ENCODE assay signal across 11 cellular contexts in genomic region chr18:13223341-13224148, GRCh38. TPM values are rescaled to one million over a fixed set of nuclear protein-coding genes. Genes with fewer than 3 reads are reported as not detected.
DNase-seq lines count a peak whose midpoint lies in the region; ATAC-seq and TF ChIP-seq lines count a peak whose summit lies in the region.
"Had no signal": no experiment of that assay in that cellular context is flagged by ENCODE, and none has a peak within 500 bp of the region (broad histone marks: within the 10 kb centered on the region; RNA-seq: fewer than 3 reads in every experiment).

No MANE protein-coding gene starts in this region.

- H3K27me3 ChIP-seq in stomach = peaks cover 0 to 15% (median 3%) of the 10 kb centered on the region in 3 donors
- H3K27me3 ChIP-seq in mesendoderm (ENCODE audit: insufficient read depth, low read length, poor library complexity) = no peaks in the 10 kb centered on the region

- H3K4me3 ChIP-seq in stomach (no peak overlapping the region), mesendoderm (ENCODE audit: low read length) (no peak overlapping the region)

- H2AK5ac ChIP-seq in mesendoderm (ENCODE audit: low read length) = no peak overlapping the region

- H3K9ac ChIP-seq in mesendoderm (ENCODE audit: low read length) = no peak overlapping the region

- 47 to 67% (median 57%) methylated on average over 6 to 13 of the region's 13 CpGs for WGBS in stomach, 5 donors
- WGBS in mesendoderm (ENCODE audit: extremely low coverage, insufficient coverage, low lambda C conversion rate) = no CpG with 5 or more reads among the region's 13 CpGs

- no peak overlapping the region for H2BK15ac ChIP-seq in mesendoderm (replicated peaks; ENCODE audit: low read depth)

- H4K5ac ChIP-seq in mesendoderm (ENCODE audit: low read length) = no peak overlapping the region

- H3K27ac Mint-ChIP-seq in brain = peak overlapping the region in 3 of 5 experiments; percentile 53 to 90 (median 84)
- H3K27ac Mint-ChIP-seq: activated CD4-positive, alpha-beta T cell treated with anti-CD3 and anti-CD28 coated beads for 36 hours; activated naive CD4-positive, alpha-beta T cell treated with anti-CD3 and anti-CD28 coated beads, Interleukin-2, amount 10 ng/mL, durations not matched to agents 7 days and 5 days had no signal

- no peaks in the 10 kb centered on the region for H3K79me2 ChIP-seq in mesendoderm (ENCODE audit: control insufficient read depth, insufficient read depth, low read length)

- H3K23ac ChIP-seq in mesendoderm (ENCODE audit: low read length) = no peak overlapping the region

- H2BK5ac ChIP-seq in mesendoderm (ENCODE audit: low read length) = no peak overlapping the region

- no peaks in the 10 kb centered on the region for H3K9me3 Mint-ChIP-seq in brain
- H3K9me3 Mint-ChIP-seq: activated naive CD4-positive, alpha-beta T cell treated with anti-CD3 and anti-CD28 coated beads, Interleukin-2, amount 10 ng/mL, durations not matched to agents 7 days and 5 days had no signal

- no peaks in the 10 kb centered on the region for H3K36me3 Mint-ChIP-seq in brain
- H3K36me3 Mint-ChIP-seq: activated naive CD4-positive, alpha-beta T cell treated with anti-CD3 and anti-CD28 coated beads, Interleukin-2, amount 10 ng/mL, durations not matched to agents 7 days and 5 days had no signal

- no peak overlapping the region for H4K8ac ChIP-seq in mesendoderm (ENCODE audit: low read depth, low read length)

- ATAC-seq in left colon (peak; percentile 54), GM18517 (IDR thresholded peaks at IDR 0.05; ENCODE audit: unreplicated experiment) (no peak)
- ATAC-seq: activated CD4-positive, alpha-beta T cell treated with anti-CD3 and anti-CD28 coated beads for 36 hours had no signal

- TF ChIP-seq CTCF in brain (conservative IDR thresholded peaks at IDR 0.05) (no peak), stomach (IDR thresholded peaks at IDR 0.05) (no peak)

- H3K27me3 Mint-ChIP-seq in brain = peaks cover 12% of the 10 kb centered on the region

- no peak overlapping the region for H3K18ac ChIP-seq in mesendoderm (ENCODE audit: low read length)

- peaks cover 56% of the 10 kb centered on the region for H3K4me1 Mint-ChIP-seq in brain

- no peak overlapping the region for H2BK120ac ChIP-seq in mesendoderm (ENCODE audit: low read depth, low read length)

- H3K9me3 ChIP-seq in KOPT-K1 (ENCODE audit: insufficient read depth, low read length, poor library complexity, severe bottlenecking) (no peaks in the 10 kb centered on the region), stomach (no peaks in the 10 kb centered on the region)

- H3K4me1 ChIP-seq in stomach (peaks cover 32 to 57% (median 53%) of the 10 kb centered on the region in 4 donors), mesendoderm (ENCODE audit: control insufficient read depth, low read depth, low read length) (no peaks in the 10 kb centered on the region)

- H3K36me3 ChIP-seq in KOPT-K1 (ENCODE audit: insufficient read depth, low read length) (peaks cover 35% of the 10 kb centered on the region), stomach (peaks cover 0 to 6% (median 0%) of the 10 kb centered on the region in 4 donors), mesendoderm (ENCODE audit: control insufficient read depth, insufficient read depth, low read length) (no peaks in the 10 kb centered on the region)

- no peaks in the 10 kb centered on the region for H3K79me1 ChIP-seq in mesendoderm (ENCODE audit: low read length)

- DNase-seq in left colon = peak; percentile 51 to 52
- peak; percentile 67 for DNase-seq in stomach
- DNase-seq in mesendoderm = no peak
- no peak for DNase-seq in GDM1 (lab: John Stamatoyannopoulos, UW)
- DNase-seq in LoVo (ENCODE audit: low spot score) = no peak
- DNase-seq: activated CD4-positive, alpha-beta T cell treated with anti-CD3 and anti-CD28 coated beads for 36 hours; activated naive CD4-positive, alpha-beta T cell treated with anti-CD3 and anti-CD28 coated beads, Interleukin-2, amount 10 ng/mL, durations not matched to agents 7 days and 5 days; effector memory CD4-positive, alpha-beta T cell had no signal

- TF ChIP-seq POLR2A in stomach (IDR thresholded peaks at IDR 0.05) = no peak

- no peak overlapping the region for H3K56ac ChIP-seq in mesendoderm (ENCODE audit: low read length)

- H3K4ac ChIP-seq in mesendoderm (ENCODE audit: low read depth, low read length) = no peak overlapping the region

- H3K27ac ChIP-seq in KOPT-K1 (ENCODE audit: low read depth, low read length, poor library complexity, severe bottlenecking) = peak overlapping the region; percentile 86
- H3K27ac ChIP-seq in stomach = peak overlapping the region; percentile 49 to 87 (median 78)
- H3K27ac ChIP-seq in mesendoderm (ENCODE audit: low read depth, low read length) = no peak overlapping the region

- intact Hi-C loops in left colon (cut with DNase I, micrococcal nuclease) (loop anchor here in 1 of 2 donors (5.0 kb wide), 1 partner anchor 319 kb away; no protein-coding TSS in a partner anchor), stomach (cut with DNase I; ENCODE audit: low total_unique reads) (no loop called here)

- no peak overlapping the region for H3K4me2 ChIP-seq in mesendoderm (ENCODE audit: low read length)

- TF ChIP-seq EP300 in stomach (IDR thresholded peaks at IDR 0.05) = no peak

- H3K4me3 Mint-ChIP-seq in brain = peak overlapping the region; percentile 30 to 88 (median 79)
- H3K4me3 Mint-ChIP-seq: activated CD4-positive, alpha-beta T cell treated with anti-CD3 and anti-CD28 coated beads for 36 hours; activated naive CD4-positive, alpha-beta T cell treated with anti-CD3 and anti-CD28 coated beads, Interleukin-2, amount 10 ng/mL, durations not matched to agents 7 days and 5 days had no signal

RNA-seq across cellular contexts. Expression of gene LDLRAD4, which starts 5.0 kb away (rescaled TPM):
- polyA plus RNA-seq in brain (ENCODE audit: insufficient read depth, low read depth, low replicate concordance) (20.2 TPM), stomach (1 to 10 TPM; 2.0 to 9.3 (median 4.6) TPM)
- total RNA-seq in left colon (10 to 100 TPM; 33.6 to 49.0 TPM), stomach (10 to 100 TPM in 3 of 5 donors, 1 to 10 TPM in 2; 8.7 to 47.9 (median 10.3) TPM)
- 1.5 TPM for polyA plus RNA-seq in mesendoderm (2013, experiment 1 of 2)
- 1.7 TPM for polyA plus RNA-seq in mesendoderm (2013, experiment 2 of 2)

Comparison
In these comparisons a context has a peak if more than half of its experiments do, and no peak if none do; other contexts are left out.
1. DNase-seq: peak in left colon (2 of 2) and stomach (single experiment); none in mesendoderm (single experiment), GDM1 (single experiment) and LoVo (single experiment).